In genomic region chr2:105951390-105951694, GRCh38 we compare ENCODE assay signal across 1 cellular context.
TF ChIP-seq lines count a peak whose summit lies in the region.

No MANE protein-coding gene starts in this region.

TF ChIP-seq in GM23338, 12 proteins besides CTCF, POLR2A, EP300 and RAD21 (continued from another document):
- TF ChIP-seq EZH2 (IDR thresholded peaks at IDR 0.05; ENCODE audit: low read depth, unreplicated experiment), result no peak
